In genomic region chr3:8793242-8793641, GRCh38 we compare ENCODE assay signal across 17 cellular contexts. TPM values are rescaled to one million over a fixed set of nuclear protein-coding genes. Genes with fewer than 3 reads are reported as not detected.
DNase-seq lines count a peak whose midpoint lies in the region; ATAC-seq, FAIRE-seq and TF ChIP-seq lines count a peak whose summit lies in the region.
"Had no signal": no experiment of that assay in that cellular context is flagged by ENCODE, and none has a peak within 500 bp of the region (broad histone marks: within the 10 kb centered on the region; RNA-seq: fewer than 3 reads in every experiment).

No MANE protein-coding gene starts in this region.

- POLR2A ChIA-PET in AG04449 (lab: Yijun Ruan, JAX), result interaction anchor here (0.7 kb wide), 1 partner anchor 8 kb away, joined by 3 read pairs; no protein-coding TSS in a partner anchor

- peaks cover 13% of the 10 kb centered on the region for H3K4me1 ChIP-seq in astrocyte (ENCODE audit: insufficient read depth, low read length)

- no peaks in the 10 kb centered on the region for H4K20me1 ChIP-seq in astrocyte (ENCODE audit: insufficient read depth, low read length)

- peak overlapping the region; percentile 63 for H2AFZ ChIP-seq in astrocyte (ENCODE audit: low read depth, low read length)

- CTCF ChIA-PET in AG04449 (lab: Yijun Ruan, JAX), result interaction anchor here (1.0 to 2.3 kb wide), 2 partner anchors 15 to 24 kb away, joined by 5 to 9 read pairs; partner anchors contain the start of gene OXTR

- no peaks in the 10 kb centered on the region for H3K36me3 ChIP-seq in astrocyte (ENCODE audit: insufficient read depth, low read length)
- H3K36me3 ChIP-seq: thoracic aorta had no signal

- H3K9ac ChIP-seq in astrocyte (ENCODE audit: low read length), result peak overlapping the region; percentile 36

- H3K27ac Mint-ChIP-seq in astrocyte (ENCODE audit: unreplicated experiment), result peak overlapping the region; percentile 80
- H3K27ac Mint-ChIP-seq: mesothelial cell of epicardium; T-helper 2 cell treated with Interferon-gamma antibody and Interleukin-4, amounts not matched to agents 5 μg/mL and 100 μg/mL, for 36 hours had no signal

- ATAC-seq in GM18870 (IDR thresholded peaks at IDR 0.05; ENCODE audit: unreplicated experiment), result no peak

- TF ChIP-seq CTCF in AG04449 (IDR thresholded peaks at IDR 0.05; ENCODE audit: insufficient read depth, low read length, missing control alignments) (no peak), astrocyte (IDR thresholded peaks at IDR 0.05; ENCODE audit: insufficient read depth, low read depth, low read length) (no peak), coronary artery (IDR thresholded peaks at IDR 0.05) (no peak)

- peak; percentile 74 for FAIRE-seq in astrocyte (lab: Jason Lieb, UNC)

- H3K4me2 ChIP-seq in astrocyte (ENCODE audit: low read length), result peak overlapping the region; percentile 10

- no peaks in the 10 kb centered on the region for H3K27me3 ChIP-seq in astrocyte (ENCODE audit: insufficient read depth, low read length)

- H3K4me3 Mint-ChIP-seq in astrocyte (ENCODE audit: unreplicated experiment), result no peak overlapping the region
- H3K4me3 Mint-ChIP-seq: mesothelial cell of epicardium; T-helper 2 cell treated with Interferon-gamma antibody and Interleukin-4, amounts not matched to agents 5 μg/mL and 100 μg/mL, for 36 hours had no signal

- peaks cover 2% of the 10 kb centered on the region for H3K36me3 Mint-ChIP-seq in astrocyte (ENCODE audit: low read depth, unreplicated experiment)

- H3K4me3 ChIP-seq in AG04449 (ENCODE audit: low read depth, low read length) (no peak overlapping the region), astrocyte (ENCODE audit: insufficient read depth, low read depth, low read length) (no peak overlapping the region), coronary artery (no peak overlapping the region)
- H3K4me3 ChIP-seq: thoracic aorta had no signal

- H3K27me3 Mint-ChIP-seq in astrocyte (ENCODE audit: low read depth, unreplicated experiment), result no peaks in the 10 kb centered on the region

- DNase-seq in AG04449 (ENCODE audit: low read depth, low spot score), result peak; percentile 42
- DNase-seq in HPDE6-E6E7 (ENCODE audit: extremely low spot score), result peak; percentile 31
- peak; percentile 83 for DNase-seq in astrocyte (ENCODE audit: low read depth)
- DNase-seq in hepatic stellate cell (ENCODE audit: low spot score), result peak; percentile 54
- DNase-seq in OCI-M1 (lab: John Stamatoyannopoulos, UW), result no peak
- no peak for DNase-seq in GM19240 (ENCODE audit: insufficient read length, low spot score)
- DNase-seq in coronary artery (ENCODE audit: low spot score), result no peak
- DNase-seq: activated gamma-delta T cell treated with Interleukin-2 at 50 U/mL for 16 hours, caudate nucleus, erythroblast, NCI-H1436 treated with DMSO at 0.1 percent for 48 hours, NCI-H69, posterior cingulate gyrus had no signal

- no peaks in the 10 kb centered on the region for H3K9me3 Mint-ChIP-seq in astrocyte (ENCODE audit: unreplicated experiment)

- no peaks in the 10 kb centered on the region for H3K9me3 ChIP-seq in astrocyte (ENCODE audit: insufficient read depth, low read depth, low read length)

- peaks cover 11% of the 10 kb centered on the region for H3K4me1 Mint-ChIP-seq in astrocyte (ENCODE audit: low read depth, unreplicated experiment)

- H3K27ac ChIP-seq in astrocyte (ENCODE audit: low read depth, low read length) (peak overlapping the region; percentile 49), coronary artery (no peak overlapping the region)
- H3K27ac ChIP-seq: thoracic aorta had no signal

- H3K79me2 ChIP-seq in astrocyte (ENCODE audit: insufficient read depth, low read length), result no peaks in the 10 kb centered on the region

RNA-seq across cellular contexts. Expression of gene OXTR, which starts 23.8 kb away (rescaled TPM):
- 2.2 and 3.0 TPM in 2 replicates for total RNA-seq in astrocyte

RNA-seq across cellular contexts. Expression of gene CAV3, which starts 59.6 kb away (rescaled TPM):
- total RNA-seq in astrocyte, result not detected in 2 replicates
- total RNA-seq: mesothelial cell of epicardium, thoracic aorta had no signal

Comparison
In these comparisons a context has a peak if more than half of its experiments do, and no peak if none do; other contexts are left out.
1. DNase-seq: peak in AG04449 (single experiment), HPDE6-E6E7 (single experiment), astrocyte (single experiment) and hepatic stellate cell (single experiment); none in OCI-M1 (single experiment), GM19240 (single experiment) and coronary artery (single experiment).